Comparison of ENCODE assay signal across 1 cellular context in genomic region chr16:20956319-20956718, GRCh38.
A peak's percentile ranks its signal among the peaks of the same experiment; 100 is the strongest.
TF ChIP-seq lines count a peak whose summit lies in the region.

No MANE protein-coding gene starts in this region.

TF ChIP-seq in K562, 482 proteins besides CTCF, POLR2A, EP300 and RAD21 (continued from another document):
- TF ChIP-seq, protein P1, sequence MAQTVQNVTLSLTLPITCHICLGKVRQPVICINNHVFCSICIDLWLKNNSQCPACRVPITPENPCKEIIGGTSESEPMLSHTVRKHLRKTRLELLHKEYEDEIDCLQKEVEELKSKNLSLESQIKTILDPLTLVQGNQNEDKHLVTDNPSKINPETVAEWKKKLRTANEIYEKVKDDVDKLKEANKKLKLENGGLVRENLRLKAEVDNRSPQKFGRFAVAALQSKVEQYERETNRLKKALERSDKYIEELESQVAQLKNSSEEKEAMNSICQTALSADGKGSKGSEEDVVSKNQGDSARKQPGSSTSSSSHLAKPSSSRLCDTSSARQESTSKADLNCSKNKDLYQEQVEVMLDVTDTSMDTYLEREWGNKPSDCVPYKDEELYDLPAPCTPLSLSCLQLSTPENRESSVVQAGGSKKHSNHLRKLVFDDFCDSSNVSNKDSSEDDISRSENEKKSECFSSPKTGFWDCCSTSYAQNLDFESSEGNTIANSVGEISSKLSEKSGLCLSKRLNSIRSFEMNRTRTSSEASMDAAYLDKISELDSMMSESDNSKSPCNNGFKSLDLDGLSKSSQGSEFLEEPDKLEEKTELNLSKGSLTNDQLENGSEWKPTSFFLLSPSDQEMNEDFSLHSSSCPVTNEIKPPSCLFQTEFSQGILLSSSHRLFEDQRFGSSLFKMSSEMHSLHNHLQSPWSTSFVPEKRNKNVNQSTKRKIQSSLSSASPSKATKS (CRISPR knock-in tag; IDR thresholded peaks at IDR 0.05) = no peak
- TF ChIP-seq MYC (IDR thresholded peaks at IDR 0.05; ENCODE audit: low read depth, low read length) (0 out of 2 replicates have a peak, but pooled peaks have one; percentile 20), MYC (CRISPR knock-in tag; IDR thresholded peaks at IDR 0.05; ENCODE audit: borderline replicate concordance, low read depth) (no peak)
